ENCODE assay signal across 12 cellular contexts in genomic region chr7:194996-195829, GRCh38. TPM values are rescaled to one million over a fixed set of nuclear protein-coding genes. Genes with fewer than 3 reads are reported as not detected.
DNase-seq lines count a peak whose midpoint lies in the region; ATAC-seq and TF ChIP-seq lines count a peak whose summit lies in the region.
"Had no signal": no experiment of that assay in that cellular context is flagged by ENCODE, and none has a peak within 500 bp of the region (broad histone marks: within the 10 kb centered on the region; RNA-seq: fewer than 3 reads in every experiment).

No MANE protein-coding gene starts in this region.

- H3K9me3 ChIP-seq in A673 (ENCODE audit: low read depth, low read length, poor library complexity, severe bottlenecking), result no peaks in the 10 kb centered on the region
- no peaks in the 10 kb centered on the region for H3K9me3 ChIP-seq in MG63
- H3K9me3 ChIP-seq in mucosa of stomach (ENCODE audit: control insufficient read depth, low read length), result no peaks in the 10 kb centered on the region
- H3K9me3 ChIP-seq: testis had no signal

- ATAC-seq in GM19452 (IDR thresholded peaks at IDR 0.05; ENCODE audit: unreplicated experiment), result no peak
- ATAC-seq in HG03175 (IDR thresholded peaks at IDR 0.05; ENCODE audit: unreplicated experiment), result no peak

- DNase-seq in A673 (ENCODE audit: low spot score) (peak; percentile 18), MG63 (no peak), D341Med (ENCODE audit: low spot score) (no peak), RPMI8226 (no peak)
- DNase-seq: activated naive CD4-positive, alpha-beta T cell treated with anti-CD3 and anti-CD28 coated beads, Interleukin-2, amount 10 ng/mL, durations not matched to agents 7 days and 5 days; COR-L47; testis had no signal

- H3K4me1 Mint-ChIP-seq in dendritic cell treated with granulocyte-macrophage colony-stimulating factor and Interleukin-4, amounts not matched to agents 40 ng/mL and 50 ng/mL, for 4 days (ENCODE audit: low read depth), result peaks cover 61% of the 10 kb centered on the region

- peak overlapping the region; percentile 88 for H3K4me3 Mint-ChIP-seq in dendritic cell treated with granulocyte-macrophage colony-stimulating factor and Interleukin-4, amounts not matched to agents 40 ng/mL and 50 ng/mL, for 4 days
- H3K4me3 Mint-ChIP-seq: activated naive CD4-positive, alpha-beta T cell treated with anti-CD3 and anti-CD28 coated beads, Interleukin-2, amount 10 ng/mL, durations not matched to agents 7 days and 5 days had no signal

- no peak for TF ChIP-seq CTCF in A673 (conservative IDR thresholded peaks at IDR 0.05; ENCODE audit: low read depth, low read length)

- H3K4me3 ChIP-seq in A673 (ENCODE audit: low read depth, low read length, poor library complexity, severe bottlenecking) (peak overlapping the region; percentile 89), MG63 (peak overlapping the region; percentile 78), mucosa of stomach (ENCODE audit: low read length) (peak overlapping the region; percentile 60)
- H3K4me3 ChIP-seq: SJSA1 had no signal

- H3K4me1 ChIP-seq in A673 (ENCODE audit: insufficient read depth, low read length, poor library complexity, severe bottlenecking) (peaks cover 19% of the 10 kb centered on the region), mucosa of stomach (ENCODE audit: control insufficient read depth, insufficient read depth, low read length) (peaks cover 41% of the 10 kb centered on the region)

- POLR2A ChIA-PET in A673 (lab: Charles Lee; ENCODE audit: low non-redundant PET), result interaction anchor here (0.6 kb wide), 1 partner anchor 116 kb away, joined by 12 read pairs; no protein-coding TSS in a partner anchor

- H3K36me3 ChIP-seq in A673 (ENCODE audit: insufficient read depth, low read length, poor library complexity, severe bottlenecking), result peaks cover 39% of the 10 kb centered on the region
- peaks cover 60% of the 10 kb centered on the region for H3K36me3 ChIP-seq in MG63
- peaks cover 30% of the 10 kb centered on the region for H3K36me3 ChIP-seq in mucosa of stomach (ENCODE audit: control insufficient read depth, insufficient read depth, low read length)
- H3K36me3 ChIP-seq: SJSA1 had no signal

- peak overlapping the region; percentile 19 for H3K27ac ChIP-seq in A673 (ENCODE audit: low read depth, low read length, poor library complexity, severe bottlenecking)
- H3K27ac ChIP-seq: SJSA1, testis had no signal

- H3K9me3 Mint-ChIP-seq in dendritic cell treated with granulocyte-macrophage colony-stimulating factor and Interleukin-4, amounts not matched to agents 40 ng/mL and 50 ng/mL, for 4 days, result no peaks in the 10 kb centered on the region
- H3K9me3 Mint-ChIP-seq: activated naive CD4-positive, alpha-beta T cell treated with anti-CD3 and anti-CD28 coated beads, Interleukin-2, amount 10 ng/mL, durations not matched to agents 7 days and 5 days had no signal

- intact Hi-C loops in A673 (cut with micrococcal nuclease; ENCODE audit: unreplicated experiment), result no loop called here
- intact Hi-C loops in dendritic cell treated with granulocyte-macrophage colony-stimulating factor and Interleukin-4, amounts not matched to agents 40 ng/mL and 50 ng/mL, for 4 days (cut with micrococcal nuclease), result no loop called here

- CTCF ChIA-PET in A673 (lab: Charles Lee), result no interaction called here

- BruUV-seq in A673 (replicated peaks; lab: Mats Ljungman, UMichigan), result no TSS peak

- no peaks in the 10 kb centered on the region for H3K27me3 ChIP-seq in A673 (replicated peaks; ENCODE audit: insufficient read depth, low read depth, low read length, poor library complexity)
- H3K27me3 ChIP-seq in MG63, result no peaks in the 10 kb centered on the region
- H3K27me3 ChIP-seq in mucosa of stomach (ENCODE audit: control insufficient read depth, insufficient read depth, low read length), result peaks cover 19% of the 10 kb centered on the region
- H3K27me3 ChIP-seq: testis had no signal

- peaks cover 8% of the 10 kb centered on the region for H3K27me3 Mint-ChIP-seq in dendritic cell treated with granulocyte-macrophage colony-stimulating factor and Interleukin-4, amounts not matched to agents 40 ng/mL and 50 ng/mL, for 4 days

- peak overlapping the region; percentile 59 for H3K9ac ChIP-seq in mucosa of stomach (ENCODE audit: low read length)

- peaks cover 68% of the 10 kb centered on the region for H3K36me3 Mint-ChIP-seq in dendritic cell treated with granulocyte-macrophage colony-stimulating factor and Interleukin-4, amounts not matched to agents 40 ng/mL and 50 ng/mL, for 4 days (ENCODE audit: low read depth)
- H3K36me3 Mint-ChIP-seq: activated naive CD4-positive, alpha-beta T cell treated with anti-CD3 and anti-CD28 coated beads, Interleukin-2, amount 10 ng/mL, durations not matched to agents 7 days and 5 days had no signal

- H3K27ac Mint-ChIP-seq in dendritic cell treated with granulocyte-macrophage colony-stimulating factor and Interleukin-4, amounts not matched to agents 40 ng/mL and 50 ng/mL, for 4 days, result no peak overlapping the region
- H3K27ac Mint-ChIP-seq: activated naive CD4-positive, alpha-beta T cell treated with anti-CD3 and anti-CD28 coated beads, Interleukin-2, amount 10 ng/mL, durations not matched to agents 7 days and 5 days had no signal

RNA-seq across cellular contexts. Expression of gene FAM20C, which starts 2.8 kb away (rescaled TPM):
- 35.8 and 36.3 TPM in 2 replicates for total RNA-seq in A673 (2021)
- 48.3 and 52.6 TPM in 2 replicates for total RNA-seq in MG63 (2014; rRNA removed; shearing (Covaris generic); ENCODE audit: low replicate concordance)
